In the genomic region with DNA sequence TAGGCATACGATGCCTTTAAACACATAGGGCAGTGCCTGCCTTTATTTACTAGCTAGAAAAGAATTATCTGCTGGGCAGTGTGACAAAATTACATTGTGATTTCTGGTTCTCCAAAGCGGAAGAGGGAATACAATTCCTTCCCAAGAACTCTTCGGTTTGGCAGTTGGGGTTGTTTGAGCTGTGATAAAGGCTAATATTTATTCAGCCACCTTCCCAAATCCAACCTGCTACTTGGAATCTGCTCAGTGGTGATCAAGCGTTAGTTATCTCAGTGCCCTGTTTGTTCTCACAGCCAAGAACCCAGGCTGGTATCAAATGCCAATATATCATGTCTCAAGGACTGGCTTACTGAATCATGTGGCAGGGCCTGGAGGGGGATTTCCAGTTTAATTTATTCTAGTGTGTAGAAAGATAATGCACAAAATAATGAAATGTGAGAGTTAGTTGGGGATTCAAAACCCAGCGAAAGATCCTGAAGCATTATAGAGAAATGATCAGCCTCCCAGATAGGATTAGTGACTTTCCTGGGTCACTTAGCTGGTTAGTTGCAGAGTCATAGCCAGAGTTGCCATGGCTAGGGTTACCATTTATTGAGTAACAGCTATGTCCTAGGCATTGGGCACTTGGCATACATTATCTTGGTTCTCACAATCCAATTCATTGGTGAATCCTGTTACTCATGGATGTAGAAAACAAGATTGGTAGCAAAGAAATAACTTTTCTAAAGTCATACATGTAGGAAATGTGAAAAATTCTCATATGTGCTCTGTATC, we compare ENCODE assay signal across 18 cellular contexts.
DNase-seq lines count a peak whose midpoint lies in the region; ATAC-seq, FAIRE-seq and TF ChIP-seq lines count a peak whose summit lies in the region.
"Had no signal": no experiment of that assay in that cellular context is flagged by ENCODE, and none has a peak within 500 bp of the region (broad histone marks: within the 10 kb centered on the region; RNA-seq: fewer than 3 reads in every experiment).

No MANE protein-coding gene starts in this region.

- TF ChIP-seq POLR2A in body of pancreas (IDR thresholded peaks at IDR 0.05) = no peak
- TF ChIP-seq POLR2A in spleen (IDR thresholded peaks at IDR 0.05) = no peak

- ATAC-seq in right cardiac atrium (peak; percentile 41 to 55), heart right ventricle (no peak), body of pancreas (peak; percentile 91), pancreas (peak; percentile 93 to 99 (median 94))
- ATAC-seq: CD8-positive, alpha-beta T cell; Panc1 had no signal

- TF ChIP-seq CTCF in heart right ventricle (IDR thresholded peaks at IDR 0.05) = no peak
- no peak for TF ChIP-seq CTCF in body of pancreas (IDR thresholded peaks at IDR 0.05)
- TF ChIP-seq CTCF in pancreas (IDR thresholded peaks at IDR 0.05) = no peak
- no peak for TF ChIP-seq CTCF in spleen (IDR thresholded peaks at IDR 0.05 in 8 of 11, conservative IDR thresholded peaks at IDR 0.05 in 3 of 11)

- H3K27me3 ChIP-seq in right cardiac atrium (ENCODE audit: control insufficient read depth, insufficient read depth) = no peaks in the 10 kb centered on the region
- no peaks in the 10 kb centered on the region for H3K27me3 ChIP-seq in heart right ventricle
- H3K27me3 ChIP-seq in body of pancreas = no peaks in the 10 kb centered on the region
- no peaks in the 10 kb centered on the region for H3K27me3 ChIP-seq in pancreas
- no peaks in the 10 kb centered on the region for H3K27me3 ChIP-seq in spleen (replicated peaks in 1 of 7)
- H3K27me3 ChIP-seq: BLaER1 had no signal

- FAIRE-seq in pancreas (lab: Jason Lieb, UNC) (peak; percentile 45), GM19239 (lab: Jason Lieb, UNC) (no peak)

- H3K4me1 ChIP-seq in right cardiac atrium (ENCODE audit: control insufficient read depth, insufficient read depth, low read length) = no peaks in the 10 kb centered on the region
- no peaks in the 10 kb centered on the region for H3K4me1 ChIP-seq in heart right ventricle
- peaks cover 31% of the 10 kb centered on the region for H3K4me1 ChIP-seq in body of pancreas
- H3K4me1 ChIP-seq in pancreas = peaks cover 8 to 33% (median 21%) of the 10 kb centered on the region in 3 donors
- peaks cover 0 to 4% (median 0%) of the 10 kb centered on the region in 6 donors for H3K4me1 ChIP-seq in spleen
- H3K4me1 ChIP-seq: BLaER1 had no signal

- H3K9me3 ChIP-seq in right cardiac atrium (ENCODE audit: control insufficient read depth, low read length) (peaks cover 2% of the 10 kb centered on the region), heart right ventricle (peaks cover 0 to 21% (median 4%) of the 10 kb centered on the region in 11 donors), body of pancreas (no peaks in the 10 kb centered on the region), pancreas (no peaks in the 10 kb centered on the region), spleen (peaks cover 0 to 24% (median 13%) of the 10 kb centered on the region in 8 donors)

- no peak overlapping the region for H3K4me3 ChIP-seq in right cardiac atrium (ENCODE audit: low read length)
- H3K4me3 ChIP-seq in heart right ventricle = no peak overlapping the region
- no peak overlapping the region for H3K4me3 ChIP-seq in body of pancreas
- H3K4me3 ChIP-seq in pancreas = no peak overlapping the region
- H3K4me3 ChIP-seq in spleen = no peak overlapping the region
- H3K4me3 ChIP-seq: BLaER1, GM23248 had no signal

- intact Hi-C loops in right cardiac atrium (cut with DNase I) (no loop called here), heart right ventricle (cut with DNase I) (no loop called here), body of pancreas (cut with DNase I) (no loop called here), pancreas (cut with DNase I) (no loop called here), spleen (cut with DNase I; ENCODE audit: low total_unique reads) (no loop called here)

- WGBS in right cardiac atrium = 69% methylated on average over 5 of the region's 5 CpGs
- 88 to 90% methylated on average over 5 of the region's 5 CpGs for WGBS in heart right ventricle, 2 donors
- WGBS in body of pancreas, 2 donors = 22 to 24% methylated on average over 5 of the region's 5 CpGs
- 13 to 17% methylated on average over 5 of the region's 5 CpGs for WGBS in pancreas, 2 donors
- 82 to 94% (median 91%) methylated on average over 5 of the region's 5 CpGs for WGBS in spleen, 5 donors

- DNase-seq in right cardiac atrium (no peak), heart right ventricle (no peak), body of pancreas (peak; percentile 50 to 83 (median 56)), pancreas (peak in 3 of 6 donors; percentile 69 to 78 (median 73)), spleen (no peak), pons (ENCODE audit: low spot score) (no peak), GM19239 (ENCODE audit: insufficient read length, low spot score) (no peak)
- DNase-seq: Calu3; CD8-positive, alpha-beta T cell; GF-D8; HCEC 1CT; Kasumi-1; NCI-H1694 treated with DMSO at 0.1 percent for 48 hours; NCI-H345; NCI-H524 treated with DMSO at 0.1 percent for 48 hours had no signal

- H3K36me3 ChIP-seq in heart right ventricle = no peaks in the 10 kb centered on the region
- H3K36me3 ChIP-seq in body of pancreas (replicated peaks in 1 of 2; ENCODE audit: insufficient read depth in 1 of 2, low read depth in 2 of 2) = no peaks in the 10 kb centered on the region
- no peaks in the 10 kb centered on the region for H3K36me3 ChIP-seq in pancreas
- no peaks in the 10 kb centered on the region for H3K36me3 ChIP-seq in spleen
- H3K36me3 ChIP-seq: BLaER1 had no signal

- H3K27ac ChIP-seq in right cardiac atrium (ENCODE audit: low read length) = no peak overlapping the region
- H3K27ac ChIP-seq in heart right ventricle = no peak overlapping the region
- H3K27ac ChIP-seq in body of pancreas = peak overlapping the region in 3 of 4 donors; percentile 20 to 57 (median 29)
- H3K27ac ChIP-seq in pancreas = peak overlapping the region in 2 of 4 donors; percentile 15 to 45
- no peak overlapping the region for H3K27ac ChIP-seq in spleen
- H3K27ac ChIP-seq: BLaER1, GM23248 had no signal

Comparison
In these comparisons a context has a peak if more than half of its experiments do, and no peak if none do; other contexts are left out.
1. ATAC-seq: peak in right cardiac atrium (2 of 2), body of pancreas (single experiment) and pancreas (4 of 4); none in heart right ventricle (0 of 8).
2. DNase-seq: peak in body of pancreas (4 of 4); none in right cardiac atrium (0 of 3), heart right ventricle (0 of 2), spleen (single experiment), pons (single experiment) and GM19239 (single experiment).
3. H3K27ac ChIP-seq: peak in body of pancreas (3 of 4); none in right cardiac atrium (single experiment), heart right ventricle (0 of 10) and spleen (0 of 8).